Comparison of ENCODE assay signal across 1 cellular context in the genomic region with DNA sequence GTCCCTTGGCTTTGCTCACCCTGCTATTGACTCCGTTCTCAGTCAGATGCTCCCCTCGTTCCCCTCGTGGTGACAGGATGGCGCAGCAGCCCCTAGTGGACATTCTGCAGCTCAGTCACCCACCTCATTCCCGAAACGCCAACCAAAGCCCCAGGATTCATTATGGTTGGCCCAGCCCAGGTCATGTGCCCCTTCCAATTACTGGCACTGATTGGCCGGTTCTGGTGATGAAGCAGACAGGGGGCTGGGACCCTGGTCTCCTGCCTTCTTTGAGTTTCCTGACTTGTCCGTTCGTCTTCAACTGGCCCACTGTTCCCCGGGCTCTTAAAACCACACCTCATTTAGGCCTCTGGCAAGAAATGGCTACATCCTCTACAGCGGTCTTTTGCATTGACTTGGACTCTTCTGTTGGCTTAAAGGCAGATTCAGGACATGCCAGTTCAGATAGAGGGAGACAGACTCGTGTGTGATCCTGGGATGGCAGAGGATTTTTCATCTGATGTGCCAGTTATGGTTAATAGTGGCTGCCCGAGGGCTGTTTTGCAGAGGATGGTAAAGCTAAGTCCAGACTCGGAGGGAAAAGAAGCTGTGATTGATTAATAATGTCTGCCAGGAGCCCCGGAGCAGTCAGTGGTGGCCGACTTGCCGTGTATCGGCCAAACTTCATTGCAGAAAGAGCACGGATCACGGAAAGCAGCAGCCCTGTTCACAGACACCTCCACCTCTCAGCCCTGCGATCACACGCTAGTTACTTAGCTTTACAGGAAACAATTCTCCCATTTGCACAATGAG.
TF ChIP-seq lines count a peak whose summit lies in the region.

No MANE protein-coding gene starts in this region.

TF ChIP-seq in WTC11, 78 proteins besides CTCF, POLR2A, EP300 and RAD21 (continued from another document):
- TF ChIP-seq, protein P1, sequence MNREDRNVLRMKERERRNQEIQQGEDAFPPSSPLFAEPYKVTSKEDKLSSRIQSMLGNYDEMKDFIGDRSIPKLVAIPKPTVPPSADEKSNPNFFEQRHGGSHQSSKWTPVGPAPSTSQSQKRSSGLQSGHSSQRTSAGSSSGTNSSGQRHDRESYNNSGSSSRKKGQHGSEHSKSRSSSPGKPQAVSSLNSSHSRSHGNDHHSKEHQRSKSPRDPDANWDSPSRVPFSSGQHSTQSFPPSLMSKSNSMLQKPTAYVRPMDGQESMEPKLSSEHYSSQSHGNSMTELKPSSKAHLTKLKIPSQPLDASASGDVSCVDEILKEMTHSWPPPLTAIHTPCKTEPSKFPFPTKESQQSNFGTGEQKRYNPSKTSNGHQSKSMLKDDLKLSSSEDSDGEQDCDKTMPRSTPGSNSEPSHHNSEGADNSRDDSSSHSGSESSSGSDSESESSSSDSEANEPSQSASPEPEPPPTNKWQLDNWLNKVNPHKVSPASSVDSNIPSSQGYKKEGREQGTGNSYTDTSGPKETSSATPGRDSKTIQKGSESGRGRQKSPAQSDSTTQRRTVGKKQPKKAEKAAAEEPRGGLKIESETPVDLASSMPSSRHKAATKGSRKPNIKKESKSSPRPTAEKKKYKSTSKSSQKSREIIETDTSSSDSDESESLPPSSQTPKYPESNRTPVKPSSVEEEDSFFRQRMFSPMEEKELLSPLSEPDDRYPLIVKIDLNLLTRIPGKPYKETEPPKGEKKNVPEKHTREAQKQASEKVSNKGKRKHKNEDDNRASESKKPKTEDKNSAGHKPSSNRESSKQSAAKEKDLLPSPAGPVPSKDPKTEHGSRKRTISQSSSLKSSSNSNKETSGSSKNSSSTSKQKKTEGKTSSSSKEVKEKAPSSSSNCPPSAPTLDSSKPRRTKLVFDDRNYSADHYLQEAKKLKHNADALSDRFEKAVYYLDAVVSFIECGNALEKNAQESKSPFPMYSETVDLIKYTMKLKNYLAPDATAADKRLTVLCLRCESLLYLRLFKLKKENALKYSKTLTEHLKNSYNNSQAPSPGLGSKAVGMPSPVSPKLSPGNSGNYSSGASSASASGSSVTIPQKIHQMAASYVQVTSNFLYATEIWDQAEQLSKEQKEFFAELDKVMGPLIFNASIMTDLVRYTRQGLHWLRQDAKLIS (CRISPR knock-in tag; IDR thresholded peaks at IDR 0.05; ENCODE audit: borderline replicate concordance), result no peak
- no peak for TF ChIP-seq STAT6 (CRISPR knock-in tag; conservative IDR thresholded peaks at IDR 0.05; ENCODE audit: low read depth)
- TF ChIP-seq CREM (CRISPR knock-in tag; IDR thresholded peaks at IDR 0.05), result no peak
- TF ChIP-seq, protein P2, sequence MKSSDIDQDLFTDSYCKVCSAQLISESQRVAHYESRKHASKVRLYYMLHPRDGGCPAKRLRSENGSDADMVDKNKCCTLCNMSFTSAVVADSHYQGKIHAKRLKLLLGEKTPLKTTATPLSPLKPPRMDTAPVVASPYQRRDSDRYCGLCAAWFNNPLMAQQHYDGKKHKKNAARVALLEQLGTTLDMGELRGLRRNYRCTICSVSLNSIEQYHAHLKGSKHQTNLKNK (CRISPR knock-in tag; IDR thresholded peaks at IDR 0.05), result no peak
- no peak for TF ChIP-seq ATF1 (CRISPR knock-in tag; IDR thresholded peaks at IDR 0.05)
- no peak for TF ChIP-seq PRRX2 (CRISPR knock-in tag; IDR thresholded peaks at IDR 0.05)
- TF ChIP-seq, protein P3, sequence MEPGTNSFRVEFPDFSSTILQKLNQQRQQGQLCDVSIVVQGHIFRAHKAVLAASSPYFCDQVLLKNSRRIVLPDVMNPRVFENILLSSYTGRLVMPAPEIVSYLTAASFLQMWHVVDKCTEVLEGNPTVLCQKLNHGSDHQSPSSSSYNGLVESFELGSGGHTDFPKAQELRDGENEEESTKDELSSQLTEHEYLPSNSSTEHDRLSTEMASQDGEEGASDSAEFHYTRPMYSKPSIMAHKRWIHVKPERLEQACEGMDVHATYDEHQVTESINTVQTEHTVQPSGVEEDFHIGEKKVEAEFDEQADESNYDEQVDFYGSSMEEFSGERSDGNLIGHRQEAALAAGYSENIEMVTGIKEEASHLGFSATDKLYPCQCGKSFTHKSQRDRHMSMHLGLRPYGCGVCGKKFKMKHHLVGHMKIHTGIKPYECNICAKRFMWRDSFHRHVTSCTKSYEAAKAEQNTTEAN (CRISPR knock-in tag; IDR thresholded peaks at IDR 0.05), result no peak
